8 cellular contexts compared by ENCODE assay signal in genomic region chr17:57892146-57892819, GRCh38. TPM values are rescaled to one million over a fixed set of nuclear protein-coding genes. Genes with fewer than 3 reads are reported as not detected.
DNase-seq lines count a peak whose midpoint lies in the region; ATAC-seq and TF ChIP-seq lines count a peak whose summit lies in the region.

No MANE protein-coding gene starts in this region.

- no peak for DNase-seq in GM12864 (ENCODE audit: low read depth)
- peak; percentile 68 for DNase-seq in SKM-1 (lab: John Stamatoyannopoulos, UW; ENCODE audit: unreplicated experiment)
- DNase-seq in activated naive CD4-positive, alpha-beta T cell treated with anti-CD3 and anti-CD28 coated beads, Interleukin-2, amount 50 U/mL, for 72 hours (ENCODE audit: low spot score in 2 of 2), result peak; percentile 82 to 87
- DNase-seq in glomerular visceral epithelial cell (ENCODE audit: extremely low spot score), result peak; percentile 91
- peak; percentile 96 for DNase-seq in osteocyte (ENCODE audit: extremely low spot score, unreplicated experiment)
- DNase-seq in suprapubic skin (ENCODE audit: low spot score in 2 of 2), result peak; percentile 92

- H3K4me1 Mint-ChIP-seq in osteocyte (ENCODE audit: unreplicated experiment), result peaks cover 53% of the 10 kb centered on the region

- TF ChIP-seq POLR2A in suprapubic skin (IDR thresholded peaks at IDR 0.05), result no peak

- no peaks in the 10 kb centered on the region for H3K27me3 Mint-ChIP-seq in osteocyte (ENCODE audit: unreplicated experiment)

- no peaks in the 10 kb centered on the region for H3K36me3 Mint-ChIP-seq in activated naive CD4-positive, alpha-beta T cell treated with anti-CD3 and anti-CD28 coated beads, Interleukin-2, amount 50 U/mL, for 72 hours
- no peaks in the 10 kb centered on the region for H3K36me3 Mint-ChIP-seq in osteocyte (ENCODE audit: unreplicated experiment)

- H3K4me3 Mint-ChIP-seq in osteocyte (ENCODE audit: unreplicated experiment), result no peak overlapping the region

- no peaks in the 10 kb centered on the region for H3K9me3 ChIP-seq in suprapubic skin

- no peak for TF ChIP-seq EP300 in suprapubic skin (IDR thresholded peaks at IDR 0.05)

- peak; percentile 85 to 89 for ATAC-seq in activated naive CD4-positive, alpha-beta T cell treated with anti-CD3 and anti-CD28 coated beads, Interleukin-2, amount 50 U/mL, for 72 hours
- ATAC-seq in GM21515 (IDR thresholded peaks at IDR 0.05; ENCODE audit: unreplicated experiment), result no peak

- no peak overlapping the region for H3K27ac Mint-ChIP-seq in activated naive CD4-positive, alpha-beta T cell treated with anti-CD3 and anti-CD28 coated beads, Interleukin-2, amount 50 U/mL, for 72 hours
- peak overlapping the region; percentile 95 for H3K27ac Mint-ChIP-seq in osteocyte (ENCODE audit: unreplicated experiment)

- H3K4me1 ChIP-seq in suprapubic skin, result peaks cover 75% of the 10 kb centered on the region

- H3K4me3 ChIP-seq in GM12864 (ENCODE audit: low read depth, low read length) (no peak overlapping the region), suprapubic skin (no peak overlapping the region)

- H3K27ac ChIP-seq in suprapubic skin, result peak overlapping the region; percentile 92

- no peaks in the 10 kb centered on the region for H3K27me3 ChIP-seq in suprapubic skin

- no peaks in the 10 kb centered on the region for H3K9me3 Mint-ChIP-seq in activated naive CD4-positive, alpha-beta T cell treated with anti-CD3 and anti-CD28 coated beads, Interleukin-2, amount 50 U/mL, for 72 hours
- no peaks in the 10 kb centered on the region for H3K9me3 Mint-ChIP-seq in osteocyte (ENCODE audit: unreplicated experiment)

- H3K36me3 ChIP-seq in suprapubic skin, result no peaks in the 10 kb centered on the region

- WGBS in suprapubic skin, result 38% methylated on average over 6 of the region's 6 CpGs

- TF ChIP-seq CTCF in GM12864 (IDR thresholded peaks at IDR 0.05; ENCODE audit: low read depth, low read length, missing control alignments) (peak; percentile 100), LNCAP (IDR thresholded peaks at IDR 0.05) (peak; percentile 98), osteocyte (IDR thresholded peaks at IDR 0.05) (peak; percentile 98), suprapubic skin (IDR thresholded peaks at IDR 0.05) (peak; percentile 95 to 96)

RNA-seq across cellular contexts. Expression of gene MRPS23, which starts 42.4 kb away (rescaled TPM):
- 10 to 100 TPM; 43.1 to 57.7 TPM for total RNA-seq in activated naive CD4-positive, alpha-beta T cell treated with anti-CD3 and anti-CD28 coated beads, Interleukin-2, amount 50 U/mL, for 72 hours
- total RNA-seq in osteocyte, result 28.3 and 35.0 TPM in 2 replicates
- 10 to 100 TPM in 3 of 4 donors, 1 to 10 TPM in 1; 7.4 to 15.2 (median 12.5) TPM for total RNA-seq in suprapubic skin
